In the genomic region with DNA sequence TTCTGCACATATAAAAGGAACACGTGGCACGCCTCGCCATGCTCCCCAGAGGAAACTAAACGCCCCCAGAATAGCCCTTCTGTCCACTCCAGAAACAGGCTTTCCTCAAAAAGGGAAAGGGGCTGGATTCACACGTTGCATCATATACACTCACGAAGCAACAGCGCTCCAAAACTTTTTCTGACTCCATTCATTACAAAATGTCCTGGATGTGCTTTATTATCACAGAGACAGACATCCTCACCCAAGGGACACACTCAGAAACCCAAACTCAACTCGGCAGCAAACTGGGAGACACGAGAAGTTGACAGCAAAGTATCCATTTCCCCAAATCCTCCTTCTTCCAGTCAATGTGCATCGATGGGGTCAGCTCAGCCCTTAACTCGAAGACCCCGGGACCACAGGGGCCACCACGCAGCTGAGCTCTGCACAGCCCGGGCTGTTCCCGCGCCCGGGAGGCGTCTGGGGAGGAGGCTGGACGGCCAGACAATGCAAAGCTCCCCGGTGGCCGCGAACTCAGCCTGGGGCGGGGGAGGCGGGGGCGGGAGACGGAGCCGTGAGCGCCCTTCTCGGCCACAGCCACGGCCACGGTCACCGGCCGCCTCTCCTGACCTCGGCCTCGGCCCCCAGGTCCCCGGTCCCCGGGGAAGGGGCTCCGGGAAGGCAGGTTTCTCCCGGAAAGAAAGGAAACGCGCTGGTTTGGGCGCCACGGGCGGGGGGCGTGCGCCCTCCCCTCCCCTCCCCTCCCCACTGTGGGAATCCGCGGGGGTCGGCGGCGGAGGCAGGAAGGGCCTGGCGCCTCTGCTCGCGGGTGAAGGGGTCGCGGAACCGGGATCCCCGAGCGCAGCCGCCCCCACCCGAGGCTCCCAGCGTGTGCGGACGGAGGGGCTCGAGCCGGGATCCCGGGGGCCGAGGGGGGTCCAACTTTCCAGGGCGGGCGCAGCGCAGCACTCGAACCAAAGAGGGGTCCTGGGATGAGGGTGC, we compare ENCODE assay signal across 1 cellular context.
TF ChIP-seq lines count a peak whose summit lies in the region.

No MANE protein-coding gene starts in this region.

TF ChIP-seq in HepG2, 621 proteins besides CTCF, POLR2A, EP300 and RAD21 (continued from another document and continues in another):
- TF ChIP-seq, protein P1, sequence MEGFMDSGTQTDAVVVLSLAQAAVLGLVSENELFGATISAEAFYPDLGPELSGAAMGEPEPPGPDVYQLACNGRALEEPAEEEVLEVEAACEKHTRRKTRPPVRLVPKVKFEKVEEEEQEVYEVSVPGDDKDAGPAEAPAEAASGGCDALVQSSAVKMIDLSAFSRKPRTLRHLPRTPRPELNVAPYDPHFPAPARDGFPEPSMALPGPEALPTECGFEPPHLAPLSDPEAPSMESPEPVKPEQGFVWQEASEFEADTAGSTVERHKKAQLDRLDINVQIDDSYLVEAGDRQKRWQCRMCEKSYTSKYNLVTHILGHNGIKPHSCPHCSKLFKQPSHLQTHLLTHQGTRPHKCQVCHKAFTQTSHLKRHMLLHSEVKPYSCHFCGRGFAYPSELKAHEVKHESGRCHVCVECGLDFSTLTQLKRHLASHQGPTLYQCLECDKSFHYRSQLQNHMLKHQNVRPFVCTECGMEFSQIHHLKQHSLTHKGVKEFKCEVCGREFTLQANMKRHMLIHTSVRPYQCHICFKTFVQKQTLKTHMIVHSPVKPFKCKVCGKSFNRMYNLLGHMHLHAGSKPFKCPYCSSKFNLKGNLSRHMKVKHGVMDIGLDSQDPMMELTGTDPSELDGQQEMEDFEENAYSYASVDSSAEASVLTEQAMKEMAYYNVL (CRISPR knock-in tag; IDR thresholded peaks at IDR 0.05; ENCODE audit: borderline replicate concordance): no peak
- TF ChIP-seq ZNF547 (CRISPR knock-in tag; IDR thresholded peaks at IDR 0.05): no peak
- TF ChIP-seq CEBPB (IDR thresholded peaks at IDR 0.05; ENCODE audit: borderline replicate concordance, low read depth, low read length): peak; percentile 41; the same call in 1 of the 2 replicates
- no peak for TF ChIP-seq KDM3A (CRISPR knock-in tag; IDR thresholded peaks at IDR 0.05; ENCODE audit: low read depth)
- TF ChIP-seq ZNF775 (CRISPR knock-in tag; IDR thresholded peaks at IDR 0.05; ENCODE audit: borderline replicate concordance): no peak
- no peak for TF ChIP-seq ZNF678 (CRISPR knock-in tag; IDR thresholded peaks at IDR 0.05)
- TF ChIP-seq, protein P2, sequence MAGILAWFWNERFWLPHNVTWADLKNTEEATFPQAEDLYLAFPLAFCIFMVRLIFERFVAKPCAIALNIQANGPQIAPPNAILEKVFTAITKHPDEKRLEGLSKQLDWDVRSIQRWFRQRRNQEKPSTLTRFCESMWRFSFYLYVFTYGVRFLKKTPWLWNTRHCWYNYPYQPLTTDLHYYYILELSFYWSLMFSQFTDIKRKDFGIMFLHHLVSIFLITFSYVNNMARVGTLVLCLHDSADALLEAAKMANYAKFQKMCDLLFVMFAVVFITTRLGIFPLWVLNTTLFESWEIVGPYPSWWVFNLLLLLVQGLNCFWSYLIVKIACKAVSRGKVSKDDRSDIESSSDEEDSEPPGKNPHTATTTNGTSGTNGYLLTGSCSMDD (CRISPR knock-in tag; IDR thresholded peaks at IDR 0.05): no peak
- no peak for TF ChIP-seq AHR (CRISPR knock-in tag; IDR thresholded peaks at IDR 0.05)
- TF ChIP-seq NFIB (CRISPR knock-in tag; IDR thresholded peaks at IDR 0.05; ENCODE audit: borderline replicate concordance): no peak
- TF ChIP-seq ZNF160 (CRISPR knock-in tag; IDR thresholded peaks at IDR 0.05): no peak
- TF ChIP-seq MIER2 (CRISPR knock-in tag; IDR thresholded peaks at IDR 0.05): no peak
- TF ChIP-seq NFATC3 (CRISPR knock-in tag; IDR thresholded peaks at IDR 0.05): no peak
- no peak for TF ChIP-seq ZFP36L1 (CRISPR knock-in tag; IDR thresholded peaks at IDR 0.05)
- peak; percentile 71; the same call in 1 of the 2 replicates for TF ChIP-seq ZGPAT (CRISPR knock-in tag; IDR thresholded peaks at IDR 0.05)
- 0 out of 2 replicates have a peak, but pooled peaks have one; percentile 24 for TF ChIP-seq SIN3A (IDR thresholded peaks at IDR 0.05; ENCODE audit: borderline replicate concordance, low read depth, low read length)
- peak; percentile 56; the same call in 1 of the 2 replicates for TF ChIP-seq ZNF768 (CRISPR knock-in tag; IDR thresholded peaks at IDR 0.05)
- TF ChIP-seq ZFAT (CRISPR knock-in tag; conservative IDR thresholded peaks at IDR 0.05): no peak
- TF ChIP-seq CC2D1A (CRISPR knock-in tag; IDR thresholded peaks at IDR 0.05): no peak
- no peak for TF ChIP-seq HCFC1 (IDR thresholded peaks at IDR 0.05; ENCODE audit: low read depth, low read length)
- peak; percentile 39; the same call in 1 of the 2 replicates for TF ChIP-seq ZBTB25 (CRISPR knock-in tag; IDR thresholded peaks at IDR 0.05)
- peak; percentile 56; the same call in 1 of the 2 replicates for TF ChIP-seq PATZ1 (CRISPR knock-in tag; IDR thresholded peaks at IDR 0.05)
- TF ChIP-seq RFX1 (IDR thresholded peaks at IDR 0.05): no peak
- no peak for TF ChIP-seq HOXA5 (CRISPR knock-in tag; IDR thresholded peaks at IDR 0.05)
- no peak for TF ChIP-seq CREM (IDR thresholded peaks at IDR 0.05)
- TF ChIP-seq CREM (CRISPR knock-in tag; IDR thresholded peaks at IDR 0.05): no peak
- TF ChIP-seq, protein P3, sequence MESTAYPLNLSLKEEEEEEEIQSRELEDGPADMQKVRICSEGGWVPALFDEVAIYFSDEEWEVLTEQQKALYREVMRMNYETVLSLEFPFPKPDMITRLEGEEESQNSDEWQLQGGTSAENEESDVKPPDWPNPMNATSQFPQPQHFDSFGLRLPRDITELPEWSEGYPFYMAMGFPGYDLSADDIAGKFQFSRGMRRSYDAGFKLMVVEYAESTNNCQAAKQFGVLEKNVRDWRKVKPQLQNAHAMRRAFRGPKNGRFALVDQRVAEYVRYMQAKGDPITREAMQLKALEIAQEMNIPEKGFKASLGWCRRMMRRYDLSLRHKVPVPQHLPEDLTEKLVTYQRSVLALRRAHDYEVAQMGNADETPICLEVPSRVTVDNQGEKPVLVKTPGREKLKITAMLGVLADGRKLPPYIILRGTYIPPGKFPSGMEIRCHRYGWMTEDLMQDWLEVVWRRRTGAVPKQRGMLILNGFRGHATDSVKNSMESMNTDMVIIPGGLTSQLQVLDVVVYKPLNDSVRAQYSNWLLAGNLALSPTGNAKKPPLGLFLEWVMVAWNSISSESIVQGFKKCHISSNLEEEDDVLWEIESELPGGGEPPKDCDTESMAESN (CRISPR knock-in tag; conservative IDR thresholded peaks at IDR 0.05): 0 out of 2 replicates have a peak, but pooled peaks have one; percentile 29
- peak; percentile 39; the same call in 1 of the 2 replicates for TF ChIP-seq MAX (IDR thresholded peaks at IDR 0.05)
- no peak for TF ChIP-seq ZNF605 (CRISPR knock-in tag; IDR thresholded peaks at IDR 0.05)
- no peak; the same call in 1 of the 2 replicates for TF ChIP-seq MXD1 (CRISPR knock-in tag; IDR thresholded peaks at IDR 0.05)
- peak; percentile 50; the same call in 1 of the 2 replicates for TF ChIP-seq ARID4A (CRISPR knock-in tag; IDR thresholded peaks at IDR 0.05; ENCODE audit: borderline replicate concordance)
- no peak for TF ChIP-seq HHEX (CRISPR knock-in tag; IDR thresholded peaks at IDR 0.05)
- TF ChIP-seq ZNF879 (CRISPR knock-in tag; IDR thresholded peaks at IDR 0.05): no peak
- no peak for TF ChIP-seq ZBTB46 (CRISPR knock-in tag; IDR thresholded peaks at IDR 0.05; ENCODE audit: borderline replicate concordance)
- no peak for TF ChIP-seq ZSCAN12 (CRISPR knock-in tag; IDR thresholded peaks at IDR 0.05)
- TF ChIP-seq SMAD3 (CRISPR knock-in tag; IDR thresholded peaks at IDR 0.05): no peak
- no peak for TF ChIP-seq CENPT (CRISPR knock-in tag; IDR thresholded peaks at IDR 0.05; ENCODE audit: low read depth)
- TF ChIP-seq, protein P4, sequence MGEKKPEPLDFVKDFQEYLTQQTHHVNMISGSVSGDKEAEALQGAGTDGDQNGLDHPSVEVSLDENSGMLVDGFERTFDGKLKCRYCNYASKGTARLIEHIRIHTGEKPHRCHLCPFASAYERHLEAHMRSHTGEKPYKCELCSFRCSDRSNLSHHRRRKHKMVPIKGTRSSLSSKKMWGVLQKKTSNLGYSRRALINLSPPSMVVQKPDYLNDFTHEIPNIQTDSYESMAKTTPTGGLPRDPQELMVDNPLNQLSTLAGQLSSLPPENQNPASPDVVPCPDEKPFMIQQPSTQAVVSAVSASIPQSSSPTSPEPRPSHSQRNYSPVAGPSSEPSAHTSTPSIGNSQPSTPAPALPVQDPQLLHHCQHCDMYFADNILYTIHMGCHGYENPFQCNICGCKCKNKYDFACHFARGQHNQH (CRISPR knock-in tag; IDR thresholded peaks at IDR 0.05): no peak
- TF ChIP-seq ZNF260 (CRISPR knock-in tag; IDR thresholded peaks at IDR 0.05; ENCODE audit: borderline replicate concordance, low read depth): no peak
